Comparison of ENCODE assay signal across 38 cellular contexts in genomic region chr15:96403071-96403470, GRCh38.
"Had no signal": no experiment of that assay in that cellular context is flagged by ENCODE, and none has a peak within 500 bp of the region (broad histone marks: within the 10 kb centered on the region; RNA-seq: fewer than 3 reads in every experiment).

No MANE protein-coding gene starts in this region.

- H3K27ac Mint-ChIP-seq: activated B cell treated with CpG ODN at 0.5 μM for 24 hours; activated CD4-positive, alpha-beta memory T cell treated with anti-CD3 and anti-CD28 coated beads, Interleukin-2, amount 10 ng/mL, durations not matched to agents 7 days and 5 days; activated CD8-positive, alpha-beta memory T cell treated with anti-CD3 and anti-CD28 coated beads, Interleukin-2, amount 10 ng/mL, durations not matched to agents 7 days and 5 days; activated naive CD8-positive, alpha-beta T cell treated with anti-CD3 and anti-CD28 coated beads for 36 hours; activated T-cell treated with anti-CD3 and anti-CD28 coated beads, Interleukin-2, amount 50 U/mL, for 72 hours; activated T-helper 17 cell treated with anti-CD3 and anti-CD28 coated beads, Interleukin-2, amount 50 U/mL, for 72 hours had no signal

- H3K4me1 ChIP-seq: Peyer's patch had no signal

- H3K4me1 Mint-ChIP-seq: activated B cell treated with CpG ODN at 0.5 μM for 24 hours; activated CD4-positive, alpha-beta memory T cell treated with anti-CD3 and anti-CD28 coated beads, Interleukin-2, amount 10 ng/mL, durations not matched to agents 7 days and 5 days; activated CD8-positive, alpha-beta memory T cell treated with anti-CD3 and anti-CD28 coated beads, Interleukin-2, amount 10 ng/mL, durations not matched to agents 7 days and 5 days; activated naive CD8-positive, alpha-beta T cell treated with anti-CD3 and anti-CD28 coated beads for 36 hours; activated T-helper 17 cell treated with anti-CD3 and anti-CD28 coated beads, Interleukin-2, amount 50 U/mL, for 72 hours; central memory CD8-positive, alpha-beta T cell had no signal

- H3K4me3 ChIP-seq: cardiac muscle cell, Peyer's patch had no signal

- H3K27ac ChIP-seq: cardiac muscle cell, Peyer's patch, VCaP had no signal

- H3K9me3 ChIP-seq: Peyer's patch had no signal

- DNase-seq: activated B cell treated with CpG ODN at 0.5 μM for 24 hours; activated CD4-positive, alpha-beta memory T cell treated with anti-CD3 and anti-CD28 coated beads, Interleukin-2, amount 10 ng/mL, durations not matched to agents 7 days and 5 days; activated CD4-positive, alpha-beta T cell treated with anti-CD3 and anti-CD28 coated beads for 1 hour; activated CD4-positive, alpha-beta T cell treated with anti-CD3 and anti-CD28 coated beads for 48 hours; activated CD8-positive, alpha-beta memory T cell treated with anti-CD3 and anti-CD28 coated beads for 24 hours; activated CD8-positive, alpha-beta memory T cell treated with anti-CD3 and anti-CD28 coated beads, Interleukin-2, amount 10 ng/mL, durations not matched to agents 7 days and 5 days; activated CD8-positive, alpha-beta memory T cell treated with anti-CD3 and anti-CD28 coated beads, Interleukin-2, amount 50 U/mL, for 48 hours; activated effector memory CD4-positive, alpha-beta T cell treated with anti-CD3 and anti-CD28 coated beads, Interleukin-2, amount 50 U/mL, for 16 hours; activated naive CD4-positive, alpha-beta T cell; activated naive CD4-positive, alpha-beta T cell treated with anti-CD3 and anti-CD28 coated beads, Interleukin-2, amount 50 U/mL, for 16 hours; activated naive CD8-positive, alpha-beta T cell treated with anti-CD3 and anti-CD28 coated beads for 36 hours; activated T-cell treated with anti-CD3 and anti-CD28 coated beads, Interleukin-2, amount 50 U/mL, for 72 hours; amniotic stem cell; aorta; Karpas-422; KBM-7; NCI-H1048; NCI-H1105 treated with DMSO at 0.1 percent for 48 hours; NCI-H1436; NCI-H1694 treated with DMSO at 0.1 percent for 48 hours; NCI-H2029; NCI-H2107; NCI-H2171; NCI-H510A; NCI-H526; NK-92 treated with Interleukin-12 subunit alpha and Interleukin-12 subunit beta, amount 100 ng/mL, for 24 hours; PC-3; Peyer's patch; RPMI8226; SIG-M5; T-helper 1 cell; T-helper 2 cell; T-helper 9 cell had no signal

- ATAC-seq: activated CD8-positive, alpha-beta memory T cell treated with anti-CD3 and anti-CD28 coated beads, Interleukin-2, amount 10 ng/mL, durations not matched to agents 7 days and 5 days; activated T-cell treated with anti-CD3 and anti-CD28 coated beads, Interleukin-2, amount 50 U/mL, for 72 hours; activated T-helper 17 cell treated with anti-CD3 and anti-CD28 coated beads, Interleukin-2, amount 50 U/mL, for 72 hours; PC-3; SK-N-SH treated with all-trans-retinoic acid at 6 μM for 48 hours had no signal

- H3K9me3 Mint-ChIP-seq: activated B cell treated with CpG ODN at 0.5 μM for 24 hours; activated CD4-positive, alpha-beta memory T cell treated with anti-CD3 and anti-CD28 coated beads, Interleukin-2, amount 10 ng/mL, durations not matched to agents 7 days and 5 days; activated naive CD8-positive, alpha-beta T cell treated with anti-CD3 and anti-CD28 coated beads for 36 hours; central memory CD8-positive, alpha-beta T cell had no signal

- H3K36me3 ChIP-seq: cardiac muscle cell, Peyer's patch had no signal

- H3K4me3 Mint-ChIP-seq: activated B cell treated with CpG ODN at 0.5 μM for 24 hours; activated CD4-positive, alpha-beta memory T cell treated with anti-CD3 and anti-CD28 coated beads, Interleukin-2, amount 10 ng/mL, durations not matched to agents 7 days and 5 days; activated CD8-positive, alpha-beta memory T cell treated with anti-CD3 and anti-CD28 coated beads, Interleukin-2, amount 10 ng/mL, durations not matched to agents 7 days and 5 days; activated naive CD8-positive, alpha-beta T cell treated with anti-CD3 and anti-CD28 coated beads for 36 hours; activated T-cell treated with anti-CD3 and anti-CD28 coated beads, Interleukin-2, amount 50 U/mL, for 72 hours; activated T-helper 17 cell treated with anti-CD3 and anti-CD28 coated beads, Interleukin-2, amount 50 U/mL, for 72 hours; central memory CD8-positive, alpha-beta T cell had no signal

- H3K36me3 Mint-ChIP-seq: activated CD8-positive, alpha-beta memory T cell treated with anti-CD3 and anti-CD28 coated beads, Interleukin-2, amount 10 ng/mL, durations not matched to agents 7 days and 5 days; activated naive CD8-positive, alpha-beta T cell treated with anti-CD3 and anti-CD28 coated beads for 36 hours had no signal
